1 cellular context compared by ENCODE assay signal in genomic region chr6:44111434-44112417, GRCh38.
TF ChIP-seq lines count a peak whose summit lies in the region.

No MANE protein-coding gene starts in this region.

TF ChIP-seq in GM12878, 131 proteins besides CTCF, POLR2A, EP300 and RAD21:
- no peak for TF ChIP-seq SKIL (IDR thresholded peaks at IDR 0.05; ENCODE audit: low read depth, poor library complexity, severe bottlenecking)
- no peak for TF ChIP-seq CHD1 (IDR thresholded peaks at IDR 0.05; ENCODE audit: low read depth, low read length)
- no peak for TF ChIP-seq SP1 (IDR thresholded peaks at IDR 0.05; ENCODE audit: low read depth, low read length)
TF ChIP-seq in GM12878: peak in this region for 0.
